Comparison of ENCODE assay signal across 8 cellular contexts in the genomic region with DNA sequence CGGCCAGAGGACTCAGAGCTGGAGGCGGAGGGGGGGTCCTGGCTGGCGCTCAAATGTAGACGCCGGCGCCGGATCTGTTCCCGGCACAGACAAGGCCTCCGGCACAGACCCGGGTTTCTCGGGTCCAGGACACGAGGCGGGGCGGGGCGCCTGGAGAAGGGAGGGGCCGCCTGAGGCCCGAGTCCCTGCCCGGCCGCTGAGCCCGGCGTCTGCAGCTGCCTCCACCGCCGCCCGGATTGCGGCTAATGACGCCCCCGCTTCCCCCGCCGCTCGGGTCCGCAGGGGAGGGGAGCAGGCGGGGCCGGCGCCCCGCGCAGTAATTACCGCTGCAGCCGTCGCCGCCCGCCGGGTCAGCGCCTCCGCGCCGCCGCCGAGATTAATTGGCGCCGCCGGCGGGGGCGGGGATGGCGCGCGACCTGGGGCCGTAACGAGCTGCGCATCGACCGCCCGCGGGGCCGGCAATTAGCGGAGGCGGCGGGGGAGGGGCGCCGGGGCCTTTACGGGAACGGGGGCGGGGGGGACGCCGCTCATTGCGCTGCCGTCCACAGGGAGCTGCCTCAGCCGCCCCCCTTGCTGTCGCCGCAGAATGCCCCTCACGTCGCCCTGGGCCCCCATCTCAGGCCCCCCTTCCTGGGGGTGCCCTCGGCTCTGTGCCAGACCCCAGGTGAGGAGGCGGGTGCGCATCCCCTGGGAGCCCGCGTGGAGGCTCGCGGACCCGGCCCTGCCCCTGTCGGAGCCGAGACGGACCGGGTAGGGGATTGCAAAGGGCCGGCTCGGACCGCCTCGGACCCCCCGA. TPM values are rescaled to one million over a fixed set of nuclear protein-coding genes. Genes with fewer than 3 reads are reported as not detected.
DNase-seq lines count a peak whose midpoint lies in the region; ATAC-seq and TF ChIP-seq lines count a peak whose summit lies in the region.

No MANE protein-coding gene starts in this region.

- peaks cover 8% of the 10 kb centered on the region for H3K4me1 Mint-ChIP-seq in activated CD8-positive, alpha-beta T cell treated with anti-CD3 and anti-CD28 coated beads, Interleukin-2, amount 10 ng/mL, durations not matched to agents 7 days and 5 days (ENCODE audit: low read depth)

- peak overlapping the region; percentile 22 for H2AFZ ChIP-seq in parathyroid adenoma

- H3K27me3 ChIP-seq in parathyroid adenoma (ENCODE audit: control insufficient read depth, insufficient read depth, low read length): no peaks in the 10 kb centered on the region

- no peak overlapping the region for H3K27ac ChIP-seq in parathyroid adenoma

- H3K36me3 ChIP-seq in parathyroid adenoma (ENCODE audit: control insufficient read depth, insufficient read depth, low read length): no peaks in the 10 kb centered on the region

- peak overlapping the region; percentile 82 for H3K4me2 ChIP-seq in parathyroid adenoma (ENCODE audit: low read length)

- H3K36me3 Mint-ChIP-seq in activated CD8-positive, alpha-beta T cell treated with anti-CD3 and anti-CD28 coated beads, Interleukin-2, amount 10 ng/mL, durations not matched to agents 7 days and 5 days (ENCODE audit: low read depth): peaks cover 14% of the 10 kb centered on the region

- no peak overlapping the region for H3K4me3 ChIP-seq in parathyroid adenoma (ENCODE audit: low read depth, low read length)

- H3K79me2 ChIP-seq in parathyroid adenoma: no peaks in the 10 kb centered on the region

- DNase-seq in SIG-M5 treated with dmso at 0.1 percent for 504 hours (lab: John Stamatoyannopoulos, UW; ENCODE audit: unreplicated experiment) (peak; percentile 28), SIG-M5 (lab: John Stamatoyannopoulos, UW) (no peak), NCI-H187 treated with DMSO at 0.1 percent for 48 hours (lab: John Stamatoyannopoulos, UW) (peak; percentile 19), germinal center (ENCODE audit: low spot score) (peak; percentile 48)
- DNase-seq in activated CD8-positive, alpha-beta T cell treated with anti-CD3 and anti-CD28 coated beads, Interleukin-2, amount 10 ng/mL, durations not matched to agents 7 days and 5 days: no peak

- H3K4me1 ChIP-seq in parathyroid adenoma: peaks cover 2% of the 10 kb centered on the region

- peaks cover 25% of the 10 kb centered on the region for H3K27me3 Mint-ChIP-seq in activated CD8-positive, alpha-beta T cell treated with anti-CD3 and anti-CD28 coated beads, Interleukin-2, amount 10 ng/mL, durations not matched to agents 7 days and 5 days (ENCODE audit: low read depth)

- POLR2A ChIA-PET in activated CD8-positive, alpha-beta T cell treated with anti-CD3 and anti-CD28 coated beads, Interleukin-2, amount 10 ng/mL, durations not matched to agents 7 days and 5 days (lab: Charles Lee): interaction anchor here (1.6 kb wide), 1 partner anchor 17 kb away, joined by 4 read pairs; a partner anchor contains a TSS

- CTCF ChIA-PET in activated CD8-positive, alpha-beta T cell treated with anti-CD3 and anti-CD28 coated beads, Interleukin-2, amount 10 ng/mL, durations not matched to agents 7 days and 5 days (lab: Charles Lee): interaction anchor here (1.5 kb wide), 1 partner anchor 13 kb away, joined by 3 read pairs; no protein-coding TSS in a partner anchor

- H3K9me3 ChIP-seq in parathyroid adenoma (ENCODE audit: control insufficient read depth, low read length): no peaks in the 10 kb centered on the region

- H3K27ac Mint-ChIP-seq in activated CD8-positive, alpha-beta T cell treated with anti-CD3 and anti-CD28 coated beads, Interleukin-2, amount 10 ng/mL, durations not matched to agents 7 days and 5 days: no peak overlapping the region

- peak overlapping the region; percentile 40 for H3K4me3 Mint-ChIP-seq in activated CD8-positive, alpha-beta T cell treated with anti-CD3 and anti-CD28 coated beads, Interleukin-2, amount 10 ng/mL, durations not matched to agents 7 days and 5 days

- H3K9me3 Mint-ChIP-seq in activated CD8-positive, alpha-beta T cell treated with anti-CD3 and anti-CD28 coated beads, Interleukin-2, amount 10 ng/mL, durations not matched to agents 7 days and 5 days (ENCODE audit: insufficient read depth): no peaks in the 10 kb centered on the region

- TF ChIP-seq CTCF in parathyroid adenoma (IDR thresholded peaks at IDR 0.05): no peak

- ATAC-seq in activated CD8-positive, alpha-beta T cell treated with anti-CD3 and anti-CD28 coated beads, Interleukin-2, amount 10 ng/mL, durations not matched to agents 7 days and 5 days: peak; percentile 12
- ATAC-seq in HG03045 (IDR thresholded peaks at IDR 0.05; ENCODE audit: unreplicated experiment) (no peak), HG02852 (IDR thresholded peaks at IDR 0.05; ENCODE audit: unreplicated experiment) (no peak)

- H3K9ac ChIP-seq in parathyroid adenoma: no peak overlapping the region

RNA-seq across cellular contexts. Expression of a gene that starts 17.3 kb away (rescaled TPM):
- total RNA-seq in activated CD8-positive, alpha-beta T cell treated with anti-CD3 and anti-CD28 coated beads, Interleukin-2, amount 10 ng/mL, durations not matched to agents 7 days and 5 days: 10 to 100 TPM; 61.7 to 68.7 TPM

RNA-seq across cellular contexts. Expression of a gene that starts 18.1 kb away (rescaled TPM):
- not detected for total RNA-seq in activated CD8-positive, alpha-beta T cell treated with anti-CD3 and anti-CD28 coated beads, Interleukin-2, amount 10 ng/mL, durations not matched to agents 7 days and 5 days

RNA-seq across cellular contexts. Expression of a gene that starts 18.6 kb away (rescaled TPM):
- total RNA-seq in activated CD8-positive, alpha-beta T cell treated with anti-CD3 and anti-CD28 coated beads, Interleukin-2, amount 10 ng/mL, durations not matched to agents 7 days and 5 days: 10 to 100 TPM; 24.4 to 27.7 TPM

RNA-seq across cellular contexts. Expression of a gene that starts 24.5 kb away (rescaled TPM):
- total RNA-seq in activated CD8-positive, alpha-beta T cell treated with anti-CD3 and anti-CD28 coated beads, Interleukin-2, amount 10 ng/mL, durations not matched to agents 7 days and 5 days: 1 to 10 TPM; 1.7 to 2.2 TPM

RNA-seq across cellular contexts. Expression of a gene that starts 40.1 kb away (rescaled TPM):
- total RNA-seq in activated CD8-positive, alpha-beta T cell treated with anti-CD3 and anti-CD28 coated beads, Interleukin-2, amount 10 ng/mL, durations not matched to agents 7 days and 5 days: not detected

Comparison
In these comparisons a context has a peak if more than half of its experiments do, and no peak if none do; other contexts are left out.
1. DNase-seq: peak in SIG-M5 treated with dmso at 0.1 percent for 504 hours (single experiment), NCI-H187 treated with DMSO at 0.1 percent for 48 hours (single experiment) and germinal center (single experiment); none in SIG-M5 (single experiment) and activated CD8-positive, alpha-beta T cell treated with anti-CD3 and anti-CD28 coated beads, Interleukin-2, amount 10 ng/mL, durations not matched to agents 7 days and 5 days (single experiment).